20 cellular contexts compared by ENCODE assay signal in the genomic region with DNA sequence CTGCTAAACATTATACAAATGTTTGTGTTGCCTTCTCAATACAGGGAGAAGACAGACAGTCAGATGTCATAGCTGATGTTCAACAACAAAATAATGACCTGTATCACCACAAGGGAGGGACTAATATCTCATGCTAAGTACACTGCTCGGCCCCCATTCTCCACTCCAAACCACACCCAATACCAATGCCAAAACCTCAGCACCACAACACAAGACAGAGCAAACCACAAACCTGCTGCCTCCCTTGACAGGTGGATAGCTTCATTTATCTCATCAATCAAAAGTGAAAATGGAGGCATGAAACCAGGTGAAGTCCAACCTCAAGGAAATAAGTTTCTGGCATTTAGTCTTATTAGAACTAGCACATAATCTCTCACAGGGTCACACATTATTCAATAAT.
DNase-seq lines count a peak whose midpoint lies in the region; ATAC-seq and TF ChIP-seq lines count a peak whose summit lies in the region.
"Had no signal": no experiment of that assay in that cellular context is flagged by ENCODE, and none has a peak within 500 bp of the region (broad histone marks: within the 10 kb centered on the region; RNA-seq: fewer than 3 reads in every experiment).

No MANE protein-coding gene starts in this region.

- no peak overlapping the region for H3K27ac Mint-ChIP-seq in endothelial cell (ENCODE audit: unreplicated experiment)

- no peak for TF ChIP-seq EP300 in sigmoid colon (IDR thresholded peaks at IDR 0.05)

- DNase-seq in adrenal gland = no peak
- no peak for DNase-seq in sigmoid colon
- DNase-seq in endothelial cell (ENCODE audit: low spot score) = no peak
- DNase-seq in effector memory CD4-positive, alpha-beta T cell = no peak
- no peak for DNase-seq in activated CD4-positive, alpha-beta T cell treated with anti-CD3 and anti-CD28 coated beads, Interleukin-2, amount 50 U/mL, for 4 hours
- DNase-seq: Calu3; dermis blood vessel endothelial cell; gastrocnemius medialis; H9; KG1; NCI-H1417 treated with DMSO at 0.1 percent for 48 hours; NCI-H2171; SK-N-SH; stimulated activated CD4-positive, alpha-beta T cell treated with anti-CD3 and anti-CD28 coated beads, Interleukin-1b, Interleukin-23, amount 100 ng/mL, for 48 hours; uterus had no signal

- no peak for TF ChIP-seq CTCF in adrenal gland (IDR thresholded peaks at IDR 0.05)
- TF ChIP-seq CTCF in sigmoid colon (IDR thresholded peaks at IDR 0.05) = no peak
- no peak for TF ChIP-seq CTCF in endothelial cell (IDR thresholded peaks at IDR 0.05; ENCODE audit: unreplicated experiment)

- H3K4me1 ChIP-seq in adrenal gland (replicated peaks in 1 of 2) = peaks cover 32 to 77% of the 10 kb centered on the region in 2 donors
- H3K4me1 ChIP-seq in sigmoid colon = peaks cover 0 to 90% (median 77%) of the 10 kb centered on the region in 4 donors
- H3K4me1 ChIP-seq in effector memory CD4-positive, alpha-beta T cell (ENCODE audit: control insufficient read depth, insufficient read depth, low read length, poor library complexity, severe bottlenecking) = no peaks in the 10 kb centered on the region
- H3K4me1 ChIP-seq: breast epithelium had no signal

- TF ChIP-seq POLR2A in adrenal gland (IDR thresholded peaks at IDR 0.05) (no peak), sigmoid colon (IDR thresholded peaks at IDR 0.05) (no peak)

- H3K27me3 Mint-ChIP-seq in endothelial cell (ENCODE audit: unreplicated experiment) = peaks cover 2% of the 10 kb centered on the region

- H3K36me3 ChIP-seq in adrenal gland (replicated peaks in 1 of 2) (no peaks in the 10 kb centered on the region), sigmoid colon (no peaks in the 10 kb centered on the region)
- no peaks in the 10 kb centered on the region for H3K36me3 ChIP-seq in effector memory CD4-positive, alpha-beta T cell (ENCODE audit: control insufficient read depth, insufficient read depth, low read length)
- H3K36me3 ChIP-seq: breast epithelium, gastrocnemius medialis, uterus had no signal

- H3K36me3 Mint-ChIP-seq in endothelial cell (ENCODE audit: low read depth, unreplicated experiment) = no peaks in the 10 kb centered on the region

- no peaks in the 10 kb centered on the region for H3K9me3 ChIP-seq in adrenal gland (replicated peaks in 1 of 3)
- H3K9me3 ChIP-seq in sigmoid colon = no peaks in the 10 kb centered on the region
- H3K9me3 ChIP-seq in effector memory CD4-positive, alpha-beta T cell (ENCODE audit: control insufficient read depth, low read length) = no peaks in the 10 kb centered on the region
- H3K9me3 ChIP-seq: breast epithelium, gastrocnemius medialis, SK-N-SH, uterus had no signal

- H3K4me1 Mint-ChIP-seq in endothelial cell (ENCODE audit: unreplicated experiment) = peaks cover 49% of the 10 kb centered on the region

- H3K27me3 ChIP-seq in adrenal gland (no peaks in the 10 kb centered on the region), sigmoid colon (no peaks in the 10 kb centered on the region)
- H3K27me3 ChIP-seq in effector memory CD4-positive, alpha-beta T cell (replicated peaks; ENCODE audit: control insufficient read depth, insufficient read depth, low read length, poor library complexity, severe bottlenecking) = no peaks in the 10 kb centered on the region
- H3K27me3 ChIP-seq: breast epithelium, gastrocnemius medialis, uterus had no signal

- no peak overlapping the region for H3K4me3 Mint-ChIP-seq in endothelial cell (ENCODE audit: unreplicated experiment)
- H3K4me3 Mint-ChIP-seq: H9 had no signal

- H3K27ac ChIP-seq in adrenal gland (peak overlapping the region in 3 of 5 donors; percentile 54 to 73 (median 63)), sigmoid colon (peak overlapping the region in 3 of 4 donors; percentile 58 to 72 (median 66))
- no peak overlapping the region for H3K27ac ChIP-seq in effector memory CD4-positive, alpha-beta T cell (ENCODE audit: insufficient read depth, low read length, poor library complexity, severe bottlenecking)

- ATAC-seq in GM18907 (IDR thresholded peaks at IDR 0.05; ENCODE audit: unreplicated experiment) (peak; percentile 65), HG03354 (IDR thresholded peaks at IDR 0.05; ENCODE audit: poor library complexity, severe bottlenecking, unreplicated experiment) (peak; percentile 78)
- ATAC-seq: gastrocnemius medialis, left lobe of liver, sciatic nerve had no signal

- intact Hi-C loops in adrenal gland (cut with DNase I) (no loop called here), sigmoid colon (cut with DNase I) (no loop called here)

- no peak overlapping the region for H3K4me3 ChIP-seq in adrenal gland
- no peak overlapping the region for H3K4me3 ChIP-seq in sigmoid colon
- H3K4me3 ChIP-seq in effector memory CD4-positive, alpha-beta T cell (ENCODE audit: insufficient read depth, low read depth, low read length, poor library complexity, severe bottlenecking) = no peak overlapping the region
- H3K4me3 ChIP-seq: breast epithelium, gastrocnemius medialis, uterus had no signal

- H3K9me3 Mint-ChIP-seq in endothelial cell (ENCODE audit: unreplicated experiment) = no peaks in the 10 kb centered on the region
- H3K9me3 Mint-ChIP-seq: H9 had no signal

- WGBS in adrenal gland, 4 donors = 38 to 74% (median 64%) methylated on average over 1 of the region's 1 CpG
- WGBS in sigmoid colon, 2 donors = 53 to 79% methylated on average over 1 of the region's 1 CpG
